1 cellular context compared by ENCODE assay signal in genomic region chr16:10297341-10298006, GRCh38.
TF ChIP-seq lines count a peak whose summit lies in the region.

No MANE protein-coding gene starts in this region.

TF ChIP-seq in HepG2, 621 proteins besides CTCF, POLR2A, EP300 and RAD21 (continued from another document and continues in another):
- TF ChIP-seq GLMP (CRISPR knock-in tag; IDR thresholded peaks at IDR 0.05; ENCODE audit: borderline replicate concordance) (no peak), ZNF784 (CRISPR knock-in tag; IDR thresholded peaks at IDR 0.05; ENCODE audit: borderline replicate concordance) (peak; percentile 98), GLI4 (CRISPR knock-in tag; IDR thresholded peaks at IDR 0.05; ENCODE audit: borderline replicate concordance) (peak; percentile 89; the same call in 1 of the 2 replicates), ZNF574 (CRISPR knock-in tag; IDR thresholded peaks at IDR 0.05) (peak; percentile 49; the same call in 1 of the 2 replicates), ELF3 (CRISPR knock-in tag; IDR thresholded peaks at IDR 0.05) (peak; percentile 79; the same call in 1 of the 2 replicates), HNF1B (CRISPR knock-in tag; IDR thresholded peaks at IDR 0.05) (peak; percentile 67; the same call in 1 of the 2 replicates), RAD51 (IDR thresholded peaks at IDR 0.05; ENCODE audit: borderline replicate concordance) (no peak), EHMT2 (IDR thresholded peaks at IDR 0.05; ENCODE audit: borderline replicate concordance, low read depth, low read length) (no peak), ZSCAN31 (CRISPR knock-in tag; IDR thresholded peaks at IDR 0.05; ENCODE audit: low read depth) (no peak), ZBED4 (CRISPR knock-in tag; IDR thresholded peaks at IDR 0.05; ENCODE audit: borderline replicate concordance) (0 out of 2 replicates have a peak, but pooled peaks have one; percentile 26), KAT8 (CRISPR knock-in tag; IDR thresholded peaks at IDR 0.05) (0 out of 2 replicates have a peak, but pooled peaks have one; percentile 26), CSRNP1 (CRISPR knock-in tag; IDR thresholded peaks at IDR 0.05) (no peak), ISL2 (CRISPR knock-in tag; IDR thresholded peaks at IDR 0.05) (0 out of 2 replicates have a peak, but pooled peaks have one; percentile 43), ZNF34 (CRISPR knock-in tag; IDR thresholded peaks at IDR 0.05; ENCODE audit: borderline replicate concordance) (no peak), ZBTB7B (CRISPR knock-in tag; IDR thresholded peaks at IDR 0.05) (peak; percentile 51; the same call in 1 of the 2 replicates), ZNF607 (CRISPR knock-in tag; IDR thresholded peaks at IDR 0.05; ENCODE audit: borderline replicate concordance) (no peak), ZMYM3 (CRISPR knock-in tag; IDR thresholded peaks at IDR 0.05) (peak; percentile 76), ZNF44 (CRISPR knock-in tag; IDR thresholded peaks at IDR 0.05) (peak; percentile 74; the same call in 1 of the 2 replicates), SUZ12 (IDR thresholded peaks at IDR 0.05; ENCODE audit: low read depth, low read length) (no peak), ATF2 (CRISPR knock-in tag; IDR thresholded peaks at IDR 0.05) (peak; percentile 51; the same call in 1 of the 2 replicates), TBL1XR1 (IDR thresholded peaks at IDR 0.05; ENCODE audit: borderline replicate concordance, low read length, partially characterized antibody) (peak; percentile 17), ZFX (CRISPR knock-in tag; IDR thresholded peaks at IDR 0.05; ENCODE audit: low read depth) (peak; percentile 89), NCOA2 (CRISPR knock-in tag; IDR thresholded peaks at IDR 0.05) (peak; percentile 27; the same call in 1 of the 2 replicates), ZFP1 (CRISPR knock-in tag; IDR thresholded peaks at IDR 0.05) (peak; percentile 91; the same call in 1 of the 2 replicates), ZNF839 (CRISPR knock-in tag; IDR thresholded peaks at IDR 0.05; ENCODE audit: borderline replicate concordance) (no peak), FOSL1 (CRISPR knock-in tag; IDR thresholded peaks at IDR 0.05; ENCODE audit: borderline replicate concordance) (no peak), ZBTB7A (CRISPR knock-in tag; IDR thresholded peaks at IDR 0.05) (0 out of 2 replicates have a peak, but pooled peaks have one; percentile 26), PITX1 (CRISPR knock-in tag; IDR thresholded peaks at IDR 0.05) (peak; percentile 82; the same call in 1 of the 2 replicates), ZNF580 (CRISPR knock-in tag; IDR thresholded peaks at IDR 0.05; ENCODE audit: borderline replicate concordance, low read depth) (0 out of 2 replicates have a peak, but pooled peaks have one; percentile 51), KLF16 (CRISPR knock-in tag; IDR thresholded peaks at IDR 0.05) (peak in 1 of 2 experiments; percentile 41; a peak in 2 of 4 replicates), ZGPAT (CRISPR knock-in tag; IDR thresholded peaks at IDR 0.05) (peak; percentile 57; the same call in 1 of the 2 replicates), ZMYM4 (CRISPR knock-in tag; IDR thresholded peaks at IDR 0.05) (peak; percentile 84), PAXIP1 (CRISPR knock-in tag; conservative IDR thresholded peaks at IDR 0.05) (peak; percentile 46), ARNT (IDR thresholded peaks at IDR 0.05) (no peak), MYPOP (CRISPR knock-in tag; IDR thresholded peaks at IDR 0.05) (0 out of 2 replicates have a peak, but pooled peaks have one; percentile 41), KDM4B (CRISPR knock-in tag; IDR thresholded peaks at IDR 0.05) (peak; percentile 71; the same call in 1 of the 2 replicates), HDAC2 (CRISPR knock-in tag; IDR thresholded peaks at IDR 0.05) (peak; percentile 57; the same call in 1 of the 2 replicates)
